In genomic region chr5:113361701-113362100, GRCh38 we compare ENCODE assay signal across 34 cellular contexts.
"Had no signal": no experiment of that assay in that cellular context is flagged by ENCODE, and none has a peak within 500 bp of the region (broad histone marks: within the 10 kb centered on the region; RNA-seq: fewer than 3 reads in every experiment).

No MANE protein-coding gene starts in this region.

- H3K4me1 ChIP-seq: ascending aorta, breast epithelium had no signal

- H3K27ac ChIP-seq: adrenal gland, ascending aorta, body of pancreas, brain microvascular endothelial cell, breast epithelium, cardiac muscle cell had no signal

- DNase-seq: activated effector memory CD4-positive, alpha-beta T cell treated with anti-CD3 and anti-CD28 coated beads, Interleukin-2, amount 50 U/mL, for 16 hours; activated effector memory CD4-positive, alpha-beta T cell treated with Interleukin-2 at 50 U/mL for 16 hours; activated gamma-delta T cell; activated gamma-delta T cell treated with Interleukin-2 at 50 U/mL for 16 hours; activated naive CD4-positive, alpha-beta T cell; activated naive CD4-positive, alpha-beta T cell treated with anti-CD3 and anti-CD28 coated beads for 36 hours; activated naive CD4-positive, alpha-beta T cell treated with anti-CD3 and anti-CD28 coated beads, Interleukin-2, amount 10 ng/mL, durations not matched to agents 7 days and 5 days; activated naive CD4-positive, alpha-beta T cell treated with anti-CD3 and anti-CD28 coated beads, Interleukin-2, amount 50 U/mL, for 16 hours; activated naive CD8-positive, alpha-beta T cell treated with anti-CD3 and anti-CD28 coated beads for 36 hours; activated naive CD8-positive, alpha-beta T cell treated with anti-CD3 and anti-CD28 coated beads, Interleukin-2, amount 10 ng/mL, durations not matched to agents 7 days and 5 days; activated naive CD8-positive, alpha-beta T cell treated with anti-CD3 and anti-CD28 coated beads, Interleukin-2, amount 50 U/mL, for 24 hours; activated T-cell treated with anti-CD3 and anti-CD28 coated beads for 4 hours; activated T-cell treated with anti-CD3 and anti-CD28 coated beads, Interleukin-2, amount 50 U/mL, for 1 hour; activated T-cell treated with anti-CD3 and anti-CD28 coated beads, Interleukin-2, amount 50 U/mL, for 24 hours; activated T-cell treated with anti-CD3 and anti-CD28 coated beads, Interleukin-2, amount 50 U/mL, for 4 hours; activated T-cell treated with anti-CD3 and anti-CD28 coated beads, Interleukin-2, amount 50 U/mL, for 48 hours; activated T-cell treated with anti-CD3 and anti-CD28 coated beads, Interleukin-2, amount 50 U/mL, for 72 hours; adrenal gland; amniotic stem cell; amygdala; anterior cingulate cortex; aorta; body of pancreas; brain microvascular endothelial cell; caudate nucleus; central memory CD4-positive, alpha-beta T cell; cerebellar nuclear complex had no signal

- H3K27me3 ChIP-seq: adrenal gland, ascending aorta, body of pancreas, brain microvascular endothelial cell, breast epithelium, cardiac muscle cell had no signal

- H3K4me3 ChIP-seq: adrenal gland, ascending aorta, body of pancreas, breast epithelium, cardiac muscle cell had no signal

- H3K36me3 ChIP-seq: adrenal gland, ascending aorta, brain microvascular endothelial cell, breast epithelium, cardiac muscle cell had no signal

- ATAC-seq: activated naive CD4-positive, alpha-beta T cell treated with anti-CD3 and anti-CD28 coated beads, Interleukin-2, amount 50 U/mL, for 72 hours; activated naive CD8-positive, alpha-beta T cell treated with anti-CD3 and anti-CD28 coated beads, Interleukin-2, amount 50 U/mL, for 24 hours; activated T-cell treated with anti-CD3 and anti-CD28 coated beads, Interleukin-2, amount 50 U/mL, for 4 hours; activated T-cell treated with anti-CD3 and anti-CD28 coated beads, Interleukin-2, amount 50 U/mL, for 72 hours; activated T-helper 17 cell treated with anti-CD3 and anti-CD28 coated beads, Interleukin-2, amount 50 U/mL, for 72 hours; body of pancreas had no signal

- FAIRE-seq: astrocyte, bronchial epithelial cell had no signal
